Comparison of ENCODE assay signal across 8 cellular contexts in genomic region chr10:63707254-63707910, GRCh38.
A peak's percentile ranks its signal among the peaks of the same experiment; 100 is the strongest.
DNase-seq lines count a peak whose midpoint lies in the region; ATAC-seq, FAIRE-seq and TF ChIP-seq lines count a peak whose summit lies in the region.

No MANE protein-coding gene starts in this region.

- SMC1A ChIA-PET in GM12878 (lab: Charles Lee; ENCODE audit: uncharacterized antibody, unreplicated experiment), result interaction anchor here (0.6 to 2.6 kb wide), 11 partner anchors 8 to 541 kb away, joined by 3 to 17 read pairs (median 4); no protein-coding TSS in a partner anchor

- in situ Hi-C loops in GM12878 (cut with MboI), result loop anchor here (25.0 kb wide), 1 partner anchor 1120 kb away; no protein-coding TSS in a partner anchor

- no peak overlapping the region for H3K4me3 ChIP-seq in GM12878
- H3K4me3 ChIP-seq in right lobe of liver, result no peak overlapping the region

- RAD21 ChIA-PET in GM12878 (lab: Charles Lee; ENCODE audit: unreplicated experiment), result interaction anchor here (0.9 to 2.2 kb wide), 6 partner anchors 8 to 502 kb away, joined by 3 to 8 read pairs (median 5); no protein-coding TSS in a partner anchor

- no peaks in the 10 kb centered on the region for H3K27me3 ChIP-seq in GM12878 (replicated peaks in 1 of 2; ENCODE audit: control insufficient read depth in 2 of 2, insufficient read depth in 2 of 2, low read length in 1 of 2)
- no peaks in the 10 kb centered on the region for H3K27me3 ChIP-seq in right lobe of liver

- H4K20me1 ChIP-seq in GM12878 (ENCODE audit: control insufficient read depth, insufficient read depth), result no peaks in the 10 kb centered on the region

- H3K27ac ChIP-seq in GM12878 (ENCODE audit: control insufficient read depth, insufficient read depth) (no peak overlapping the region), right lobe of liver (peak overlapping the region in 1 of 3 donors; percentile 39)

- no peaks in the 10 kb centered on the region for H3K79me2 ChIP-seq in GM12878 (ENCODE audit: control insufficient read depth, insufficient read depth, low read length)

- H3K4me1 ChIP-seq in GM12878 (ENCODE audit: control insufficient read depth, insufficient read depth, low read length), result peaks cover 17% of the 10 kb centered on the region
- peaks cover 0 to 39% (median 19%) of the 10 kb centered on the region in 4 donors for H3K4me1 ChIP-seq in right lobe of liver

- peak; percentile 85 for ATAC-seq in HG02759 (IDR thresholded peaks at IDR 0.05; ENCODE audit: unreplicated experiment)
- peak; percentile 91 for ATAC-seq in GM12878
- peak; percentile 18 to 67 (median 24) for ATAC-seq in right lobe of liver

- POLR2A ChIA-PET in GM12878 (lab: Charles Lee), result interaction anchor here (0.6 kb wide), 2 partner anchors 79 to 450 kb away, joined by 4 to 5 read pairs; no protein-coding TSS in a partner anchor

- H3K4me2 ChIP-seq in GM12878 (ENCODE audit: control insufficient read depth, insufficient read depth), result no peak overlapping the region

- DNase-seq in activated T-cell treated with anti-CD3 and anti-CD28 coated beads for 24 hours (ENCODE audit: low read depth) (peak; percentile 40), NCI-H2196 treated with DMSO at 0.1 percent for 48 hours (lab: John Stamatoyannopoulos, UW; ENCODE audit: unreplicated experiment) (peak; percentile 40), GM12878 (ENCODE audit: low read depth, low spot score) (peak; percentile 48), right lobe of liver (no peak), NCI-H524 (lab: John Stamatoyannopoulos, UW) (no peak), KG1 (lab: John Stamatoyannopoulos, UW) (no peak)
- DNase-seq in activated T-cell treated with anti-CD3 and anti-CD28 coated beads, Interleukin-2, amount 50 U/mL, for 1 hour, result no peak

- no peak for TF ChIP-seq RAD21 in GM12878 (IDR thresholded peaks at IDR 0.05; ENCODE audit: insufficient read depth, low read depth, low read length)

- CTCF ChIA-PET in GM12878 (lab: Yijun Ruan, JAX), result interaction anchor here (0.7 to 8.4 kb wide), 6 partner anchors 11 to 540 kb away, joined by 3 to 62 read pairs (median 4); no protein-coding TSS in a partner anchor

- H2AFZ ChIP-seq in GM12878 (ENCODE audit: control insufficient read depth, low read depth, low read length), result no peak overlapping the region

- TF ChIP-seq CTCF in GM12878 (IDR thresholded peaks at IDR 0.05 in 2 of 3, conservative IDR thresholded peaks at IDR 0.05 in 1 of 3; ENCODE audit: control insufficient read depth in 2 of 3, extremely low read depth in 1 of 3, insufficient read depth in 1 of 3, low read depth in 3 of 3, low read length in 3 of 3), result no peak
- TF ChIP-seq CTCF in right lobe of liver (IDR thresholded peaks at IDR 0.05), result no peak

- H3K9me3 ChIP-seq in GM12878 (replicated peaks; ENCODE audit: control insufficient read depth, insufficient read depth, low read length) (no peaks in the 10 kb centered on the region), right lobe of liver (no peaks in the 10 kb centered on the region)

- H3K36me3 ChIP-seq in GM12878 (ENCODE audit: control insufficient read depth in 2 of 2, insufficient read depth in 2 of 2, low read length in 1 of 2) (no peaks in the 10 kb centered on the region), right lobe of liver (no peaks in the 10 kb centered on the region)

- no peak overlapping the region for H3K9ac ChIP-seq in GM12878 (ENCODE audit: control insufficient read depth, insufficient read depth, low read length)

- intact Hi-C loops in GM12878 (cut with micrococcal nuclease; ENCODE audit: unreplicated experiment), result no loop called here
- intact Hi-C loops in right lobe of liver (cut with DNase I), result no loop called here

- TF ChIP-seq POLR2A in GM12878 (IDR thresholded peaks at IDR 0.05; ENCODE audit: low read depth, low read length) (no peak), right lobe of liver (IDR thresholded peaks at IDR 0.05) (no peak)

- BruUV-seq in GM12878 (replicated peaks; lab: Mats Ljungman, UMichigan), result no TSS peak

- peak; percentile 76 to 90; a peak in 3 of 4 replicates for TF ChIP-seq EP300 in GM12878 (IDR thresholded peaks at IDR 0.05; ENCODE audit: borderline replicate concordance in 1 of 2, control insufficient read depth in 1 of 2, low read depth in 2 of 2, low read length in 2 of 2)

- WGBS in GM12878 (ENCODE audit: insufficient coverage, insufficient replicate concordance, low lambda C conversion rate, missing lambda C conversion rate), result 0% methylated on average over 1 of the region's 1 CpG
- WGBS in right lobe of liver (ENCODE audit: insufficient coverage, low coverage, low lambda C conversion rate, missing lambda C conversion rate), result 35% methylated on average over 1 of the region's 1 CpG

- FAIRE-seq in GM12878 (lab: Jason Lieb, UNC), result no peak

TF ChIP-seq in GM12878, 131 proteins besides CTCF, POLR2A, EP300 and RAD21 (continues in another document):
- TF ChIP-seq LARP7 (IDR thresholded peaks at IDR 0.05), result no peak
- no peak for TF ChIP-seq ZNF24 (IDR thresholded peaks at IDR 0.05)
- peak; percentile 98 for TF ChIP-seq CREM (IDR thresholded peaks at IDR 0.05; ENCODE audit: low read depth)
- peak; percentile 100 for TF ChIP-seq ATF2 (IDR thresholded peaks at IDR 0.05; ENCODE audit: low read length)
- no peak for TF ChIP-seq CUX1 (IDR thresholded peaks at IDR 0.05; ENCODE audit: insufficient replicate concordance, low read depth, low read length)
- no peak for TF ChIP-seq PKNOX1 (IDR thresholded peaks at IDR 0.05)
- TF ChIP-seq NR2F1 (conservative IDR thresholded peaks at IDR 0.05), result peak; percentile 71; the same call in 1 of the 2 replicates
- TF ChIP-seq WRNIP1 (IDR thresholded peaks at IDR 0.05; ENCODE audit: borderline replicate concordance, low read depth, low read length), result no peak
- peak; percentile 87 for TF ChIP-seq GABPA (IDR thresholded peaks at IDR 0.05; ENCODE audit: low read depth)
- TF ChIP-seq NR2C2 (IDR thresholded peaks at IDR 0.05; ENCODE audit: borderline replicate concordance, control insufficient read depth, insufficient read length, low read depth), result no peak
- peak; percentile 100 for TF ChIP-seq NFIC (IDR thresholded peaks at IDR 0.05; ENCODE audit: low read depth, low read length)

Comparison
In these comparisons a context has a peak if more than half of its experiments do, and no peak if none do; other contexts are left out.
1. DNase-seq: peak in activated T-cell treated with anti-CD3 and anti-CD28 coated beads for 24 hours (single experiment), NCI-H2196 treated with DMSO at 0.1 percent for 48 hours (single experiment) and GM12878 (single experiment); none in activated T-cell treated with anti-CD3 and anti-CD28 coated beads, Interleukin-2, amount 50 U/mL, for 1 hour (single experiment), right lobe of liver (0 of 3), NCI-H524 (0 of 2) and KG1 (single experiment).
2. ATAC-seq: peak in every context shown above with its lines; median percentile 91 in GM12878; 85 in HG02759; 24 in right lobe of liver.